8 cellular contexts compared by ENCODE assay signal in genomic region chr6:39865011-39865888, GRCh38.
DNase-seq lines count a peak whose midpoint lies in the region; ATAC-seq and TF ChIP-seq lines count a peak whose summit lies in the region.

No MANE protein-coding gene starts in this region.

- no peaks in the 10 kb centered on the region for H3K9me3 ChIP-seq in left lung

- H3K36me3 ChIP-seq in left lung, result peaks cover 0 to 24% of the 10 kb centered on the region in 2 donors

- H3K4me3 ChIP-seq in left lung, result no peak overlapping the region

- ATAC-seq in left lung (peak; percentile 73), HG02588 (IDR thresholded peaks at IDR 0.05; ENCODE audit: unreplicated experiment) (no peak)

- peak; percentile 78 for DNase-seq in EL
- peak; percentile 30 for DNase-seq in UCSD-AML1 (lab: John Stamatoyannopoulos, UW; ENCODE audit: unreplicated experiment)
- DNase-seq in caudate nucleus (lab: John Stamatoyannopoulos, UW), result peak in 37 of 61 donors; percentile 4 to 57 (median 28)
- DNase-seq in left lung, result peak in 1 of 2 donors; percentile 57
- peak; percentile 6 to 57 (median 56) for DNase-seq in stimulated activated CD4-positive, alpha-beta T cell treated with anti-CD3 and anti-CD28 coated beads, TNF-alpha, amount 100 ng/mL, for 48 hours (ENCODE audit: low read depth in 3 of 3)
- no peak for DNase-seq in DMS114 treated with DMSO at 0.1 percent for 48 hours (lab: John Stamatoyannopoulos, UW; ENCODE audit: unreplicated experiment)

- intact Hi-C loops in left lung (cut with DNase I), result no loop called here

- no peaks in the 10 kb centered on the region for H3K27me3 ChIP-seq in left lung

- peaks cover 0 to 7% of the 10 kb centered on the region in 2 donors for H3K4me1 ChIP-seq in left lung

- TF ChIP-seq CTCF in LNCAP (IDR thresholded peaks at IDR 0.05) (peak; percentile 76), left lung (IDR thresholded peaks at IDR 0.05) (peak; percentile 67 to 90)

- H3K27ac ChIP-seq in caudate nucleus (ENCODE audit: low read depth, low read length) (no peak overlapping the region), left lung (no peak overlapping the region)
